In genomic region chr16:67667434-67667816, GRCh38 we compare ENCODE assay signal across 8 cellular contexts. TPM values are rescaled to one million over a fixed set of nuclear protein-coding genes. Genes with fewer than 3 reads are reported as not detected.
DNase-seq lines count a peak whose midpoint lies in the region; ATAC-seq and TF ChIP-seq lines count a peak whose summit lies in the region.

No MANE protein-coding gene starts in this region.

- H3K9me3 Mint-ChIP-seq in CD4-positive, CD25-positive, alpha-beta regulatory T cell, result no peaks in the 10 kb centered on the region

- no peak overlapping the region for H3K4me3 ChIP-seq in CD4-positive, CD25-positive, alpha-beta regulatory T cell (ENCODE audit: low read depth, low read length)
- peak overlapping the region; percentile 75 for H3K4me3 ChIP-seq in Loucy (ENCODE audit: low read length, poor library complexity, severe bottlenecking)
- H3K4me3 ChIP-seq in endocrine pancreas (ENCODE audit: control insufficient read depth, insufficient read depth, low read length), result no peak overlapping the region
- H3K4me3 ChIP-seq in osteoblast (ENCODE audit: insufficient read depth, low read length), result peak overlapping the region; percentile 85

- H2AFZ ChIP-seq in Loucy (ENCODE audit: low read length) (0 out of 2 replicates have a peak overlapping the region, but pooled peaks have one; percentile 42), osteoblast (ENCODE audit: low read length) (peak overlapping the region; percentile 84)

- H3K9ac ChIP-seq in Loucy (ENCODE audit: low read depth, low read length, poor library complexity, severe bottlenecking), result peak overlapping the region; percentile 65
- peak overlapping the region; percentile 70 for H3K9ac ChIP-seq in endocrine pancreas (ENCODE audit: control insufficient read depth, insufficient read depth, low read length)

- no peaks in the 10 kb centered on the region for H3K36me3 Mint-ChIP-seq in CD4-positive, CD25-positive, alpha-beta regulatory T cell

- ATAC-seq in CD4-positive, CD25-positive, alpha-beta regulatory T cell (ENCODE audit: low read depth in 2 of 2), result no peak

- H3K4me1 ChIP-seq in CD4-positive, CD25-positive, alpha-beta regulatory T cell (ENCODE audit: control insufficient read depth, insufficient read depth, low read length, poor library complexity, severe bottlenecking), result peaks cover 25% of the 10 kb centered on the region
- peaks cover 18% of the 10 kb centered on the region for H3K4me1 ChIP-seq in Loucy (ENCODE audit: insufficient read depth, low read length, poor library complexity, severe bottlenecking)
- no peaks in the 10 kb centered on the region for H3K4me1 ChIP-seq in endocrine pancreas (ENCODE audit: control insufficient read depth, insufficient read depth, low read length)
- peaks cover 15% of the 10 kb centered on the region for H3K4me1 ChIP-seq in osteoblast (ENCODE audit: insufficient read depth, low read length)

- H4K20me1 ChIP-seq in Loucy (ENCODE audit: insufficient read depth, low read length, poor library complexity, severe bottlenecking) (no peaks in the 10 kb centered on the region), osteoblast (ENCODE audit: insufficient read depth, low read length) (no peaks in the 10 kb centered on the region)

- H3F3A ChIP-seq in Loucy (ENCODE audit: low read depth), result no peaks in the 10 kb centered on the region

- H3K36me3 ChIP-seq in CD4-positive, CD25-positive, alpha-beta regulatory T cell (ENCODE audit: control insufficient read depth, insufficient read depth, low read length), result no peaks in the 10 kb centered on the region
- no peaks in the 10 kb centered on the region for H3K36me3 ChIP-seq in Loucy (ENCODE audit: insufficient read depth, low read length)
- no peaks in the 10 kb centered on the region for H3K36me3 ChIP-seq in endocrine pancreas (ENCODE audit: control insufficient read depth, insufficient read depth, low read length)
- peaks cover 4% of the 10 kb centered on the region for H3K36me3 ChIP-seq in osteoblast (ENCODE audit: insufficient read depth, low read length)

- H3K27me3 ChIP-seq in CD4-positive, CD25-positive, alpha-beta regulatory T cell (ENCODE audit: control insufficient read depth, insufficient read depth, low read length), result no peaks in the 10 kb centered on the region
- H3K27me3 ChIP-seq in Loucy (ENCODE audit: insufficient read depth, low read length, poor library complexity, severe bottlenecking) (no peaks in the 10 kb centered on the region), endocrine pancreas (ENCODE audit: control insufficient read depth, insufficient read depth, low read length) (no peaks in the 10 kb centered on the region), osteoblast (ENCODE audit: insufficient read depth, low read length) (no peaks in the 10 kb centered on the region)

- H3K79me2 ChIP-seq in Loucy (ENCODE audit: insufficient read depth, low read length), result no peaks in the 10 kb centered on the region
- H3K79me2 ChIP-seq in osteoblast (ENCODE audit: insufficient read depth, low read length), result peaks cover 4% of the 10 kb centered on the region

- H3K27ac Mint-ChIP-seq in CD4-positive, CD25-positive, alpha-beta regulatory T cell, result peak overlapping the region in 1 of 3 donors; percentile 26

- no peak for DNase-seq in CD4-positive, CD25-positive, alpha-beta regulatory T cell
- DNase-seq in osteoblast (ENCODE audit: insufficient read length, low spot score, missing footprints), result peak; percentile 92
- no peak for DNase-seq in UCSD-AML1 (lab: John Stamatoyannopoulos, UW; ENCODE audit: unreplicated experiment)
- no peak for DNase-seq in COR-L47 (lab: John Stamatoyannopoulos, UW)
- DNase-seq in NCI-H1930 (lab: John Stamatoyannopoulos, UW), result no peak
- no peak for DNase-seq in stimulated activated CD4-positive, alpha-beta T cell treated with anti-CD3 and anti-CD28 coated beads, Interleukin-4, amount 100 ng/mL, for 4 hours

- H3K9me2 ChIP-seq in Loucy (replicated peaks; ENCODE audit: low read depth, low read length), result no peaks in the 10 kb centered on the region

- H3K27me3 Mint-ChIP-seq in CD4-positive, CD25-positive, alpha-beta regulatory T cell, result no peaks in the 10 kb centered on the region

- peaks cover 0 to 38% (median 16%) of the 10 kb centered on the region in 4 donors for H3K4me1 Mint-ChIP-seq in CD4-positive, CD25-positive, alpha-beta regulatory T cell

- H3K27ac ChIP-seq in CD4-positive, CD25-positive, alpha-beta regulatory T cell (ENCODE audit: insufficient read depth, low read length, poor library complexity, severe bottlenecking), result peak overlapping the region; percentile 61
- H3K27ac ChIP-seq in osteoblast (ENCODE audit: low read depth, low read length), result peak overlapping the region; percentile 73

- TF ChIP-seq CTCF in Loucy (conservative IDR thresholded peaks at IDR 0.05; ENCODE audit: low read length), result no peak
- TF ChIP-seq CTCF in osteoblast (IDR thresholded peaks at IDR 0.05; ENCODE audit: extremely low read depth, low read depth, low read length), result no peak

- peak overlapping the region; percentile 80 to 94 (median 84) for H3K4me3 Mint-ChIP-seq in CD4-positive, CD25-positive, alpha-beta regulatory T cell

- no peaks in the 10 kb centered on the region for H3K9me3 ChIP-seq in CD4-positive, CD25-positive, alpha-beta regulatory T cell (ENCODE audit: control insufficient read depth in 2 of 2, low read length in 2 of 2)
- H3K9me3 ChIP-seq in Loucy (ENCODE audit: insufficient read depth, low read depth, low read length) (no peaks in the 10 kb centered on the region), endocrine pancreas (ENCODE audit: control insufficient read depth, low read length) (no peaks in the 10 kb centered on the region), osteoblast (ENCODE audit: low read depth, low read length) (no peaks in the 10 kb centered on the region)

- H3K4me2 ChIP-seq in Loucy (ENCODE audit: low read depth, low read length, poor library complexity, severe bottlenecking) (peak overlapping the region; percentile 79), osteoblast (ENCODE audit: insufficient read depth, low read length) (peak overlapping the region; percentile 85)

RNA-seq across cellular contexts. Expression of gene C16orf86, which starts 0.8 kb away (rescaled TPM):
- total RNA-seq in CD4-positive, CD25-positive, alpha-beta regulatory T cell, result 3.2 TPM
- 1 to 10 TPM; 3.9 to 6.8 (median 6.0) TPM for polyA plus RNA-seq in CD4-positive, CD25-positive, alpha-beta regulatory T cell
- total RNA-seq in osteoblast, result 6.2 and 6.9 TPM in 2 replicates

RNA-seq across cellular contexts. Expression of gene ENKD1, which starts 0.9 kb away (rescaled TPM):
- total RNA-seq in CD4-positive, CD25-positive, alpha-beta regulatory T cell, result 2.4 TPM
- 1 to 10 TPM in 3 of 4 donors, under 1 TPM in 1; 0.65 to 2.9 (median 1.5) TPM for polyA plus RNA-seq in CD4-positive, CD25-positive, alpha-beta regulatory T cell
- total RNA-seq in osteoblast, result 13.3 and 15.9 TPM in 2 replicates

RNA-seq across cellular contexts. Expression of gene PARD6A, which starts 6.7 kb away (rescaled TPM):
- 6.2 TPM for total RNA-seq in CD4-positive, CD25-positive, alpha-beta regulatory T cell
- polyA plus RNA-seq in CD4-positive, CD25-positive, alpha-beta regulatory T cell, result 10 to 100 TPM; 14.4 to 19.9 (median 18.2) TPM
- total RNA-seq in osteoblast, result 2.4 and 2.9 TPM in 2 replicates

RNA-seq across cellular contexts. Expression of gene ACD, which starts 7.4 kb away (rescaled TPM):
- total RNA-seq in CD4-positive, CD25-positive, alpha-beta regulatory T cell, result 28.7 TPM
- polyA plus RNA-seq in CD4-positive, CD25-positive, alpha-beta regulatory T cell, result 10 to 100 TPM; 29.5 to 36.7 (median 32.5) TPM
- 16.5 and 18.8 TPM in 2 replicates for total RNA-seq in osteoblast

RNA-seq across cellular contexts. Expression of gene CARMIL2, which starts 22.5 kb away (rescaled TPM):
- total RNA-seq in CD4-positive, CD25-positive, alpha-beta regulatory T cell, result 156 TPM
- 10 to 100 TPM in 3 of 4 donors, 1 to 10 TPM in 1; 9.2 to 20.7 (median 12.9) TPM for polyA plus RNA-seq in CD4-positive, CD25-positive, alpha-beta regulatory T cell
- under 0.01 TPM in 2 replicates for total RNA-seq in osteoblast

Comparison
In these comparisons a context has a peak if more than half of its experiments do, and no peak if none do; other contexts are left out.
1. H3K4me3 ChIP-seq: peak in Loucy (single experiment) and osteoblast (single experiment); none in CD4-positive, CD25-positive, alpha-beta regulatory T cell (single experiment) and endocrine pancreas (single experiment).